Comparison of ENCODE assay signal across 1 cellular context in genomic region chr6:158018370-158018771, GRCh38.
TF ChIP-seq lines count a peak whose summit lies in the region.

No MANE protein-coding gene starts in this region.

TF ChIP-seq in HCT116, 20 proteins besides CTCF, POLR2A, EP300 and RAD21 (continued from another document):
- TF ChIP-seq REST (IDR thresholded peaks at IDR 0.05; ENCODE audit: low read depth) (no peak), ATF3 (IDR thresholded peaks at IDR 0.05) (no peak), EZH2phosphoT487 (IDR thresholded peaks at IDR 0.05; ENCODE audit: borderline replicate concordance) (no peak), YY1 (IDR thresholded peaks at IDR 0.05; ENCODE audit: extremely low read depth, insufficient replicate concordance, low read depth, low read length) (no peak), EGR1 (IDR thresholded peaks at IDR 0.05; ENCODE audit: low read depth) (no peak), ZFX (IDR thresholded peaks at IDR 0.05) (no peak), ZBTB33 (IDR thresholded peaks at IDR 0.05; ENCODE audit: extremely low read depth, insufficient replicate concordance, low read length) (no peak), SIN3A (IDR thresholded peaks at IDR 0.05; ENCODE audit: low read depth) (no peak), POLR2AphosphoS5 (IDR thresholded peaks at IDR 0.05; ENCODE audit: low read depth, low read length) (no peak), ZNF274 (IDR thresholded peaks at IDR 0.05; ENCODE audit: low read depth, low read length) (no peak), SRF (IDR thresholded peaks at IDR 0.05; ENCODE audit: low read depth) (no peak), EZH2 (IDR thresholded peaks at IDR 0.05) (no peak)
TF ChIP-seq in HCT116: peak in this region for 0.
